1 cellular context compared by ENCODE assay signal in the genomic region with DNA sequence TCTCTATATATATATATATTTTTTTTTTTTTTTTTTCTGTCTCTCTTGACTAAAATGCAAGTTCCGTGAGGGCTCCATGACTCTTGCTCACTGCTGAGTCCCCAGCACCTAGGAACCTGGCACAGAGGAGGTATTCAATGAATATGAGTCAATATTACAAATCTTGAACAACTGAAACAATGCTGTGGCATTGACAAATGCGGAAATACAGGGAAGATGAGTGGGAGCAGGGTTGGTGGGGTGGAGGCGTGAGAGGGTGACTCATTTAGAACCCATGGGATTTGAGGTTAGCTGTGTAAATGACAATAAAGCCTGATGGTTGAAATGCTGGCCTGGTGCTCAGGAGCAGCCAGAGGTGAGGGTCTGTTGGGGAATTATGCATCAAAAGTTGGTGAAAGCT.
TF ChIP-seq lines count a peak whose summit lies in the region.

No MANE protein-coding gene starts in this region.

TF ChIP-seq in HCT116, 20 proteins besides CTCF, POLR2A, EP300 and RAD21 (continued from another document):
- TF ChIP-seq, protein P1, sequence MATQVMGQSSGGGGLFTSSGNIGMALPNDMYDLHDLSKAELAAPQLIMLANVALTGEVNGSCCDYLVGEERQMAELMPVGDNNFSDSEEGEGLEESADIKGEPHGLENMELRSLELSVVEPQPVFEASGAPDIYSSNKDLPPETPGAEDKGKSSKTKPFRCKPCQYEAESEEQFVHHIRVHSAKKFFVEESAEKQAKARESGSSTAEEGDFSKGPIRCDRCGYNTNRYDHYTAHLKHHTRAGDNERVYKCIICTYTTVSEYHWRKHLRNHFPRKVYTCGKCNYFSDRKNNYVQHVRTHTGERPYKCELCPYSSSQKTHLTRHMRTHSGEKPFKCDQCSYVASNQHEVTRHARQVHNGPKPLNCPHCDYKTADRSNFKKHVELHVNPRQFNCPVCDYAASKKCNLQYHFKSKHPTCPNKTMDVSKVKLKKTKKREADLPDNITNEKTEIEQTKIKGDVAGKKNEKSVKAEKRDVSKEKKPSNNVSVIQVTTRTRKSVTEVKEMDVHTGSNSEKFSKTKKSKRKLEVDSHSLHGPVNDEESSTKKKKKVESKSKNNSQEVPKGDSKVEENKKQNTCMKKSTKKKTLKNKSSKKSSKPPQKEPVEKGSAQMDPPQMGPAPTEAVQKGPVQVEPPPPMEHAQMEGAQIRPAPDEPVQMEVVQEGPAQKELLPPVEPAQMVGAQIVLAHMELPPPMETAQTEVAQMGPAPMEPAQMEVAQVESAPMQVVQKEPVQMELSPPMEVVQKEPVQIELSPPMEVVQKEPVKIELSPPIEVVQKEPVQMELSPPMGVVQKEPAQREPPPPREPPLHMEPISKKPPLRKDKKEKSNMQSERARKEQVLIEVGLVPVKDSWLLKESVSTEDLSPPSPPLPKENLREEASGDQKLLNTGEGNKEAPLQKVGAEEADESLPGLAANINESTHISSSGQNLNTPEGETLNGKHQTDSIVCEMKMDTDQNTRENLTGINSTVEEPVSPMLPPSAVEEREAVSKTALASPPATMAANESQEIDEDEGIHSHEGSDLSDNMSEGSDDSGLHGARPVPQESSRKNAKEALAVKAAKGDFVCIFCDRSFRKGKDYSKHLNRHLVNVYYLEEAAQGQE (IDR thresholded peaks at IDR 0.05; ENCODE audit: low read depth): no peak
- peak; percentile 70; the same call in 1 of the 2 replicates for TF ChIP-seq SRF (IDR thresholded peaks at IDR 0.05; ENCODE audit: low read depth)
- peak; percentile 94 for TF ChIP-seq SP1 (IDR thresholded peaks at IDR 0.05; ENCODE audit: low read depth)
- no peak; the same call in 1 of the 2 replicates for TF ChIP-seq SIN3A (IDR thresholded peaks at IDR 0.05; ENCODE audit: low read depth)
- no peak for TF ChIP-seq EZH2 (IDR thresholded peaks at IDR 0.05)
- TF ChIP-seq FOSL1 (IDR thresholded peaks at IDR 0.05; ENCODE audit: low read depth): peak; percentile 93
- peak; percentile 35; the same call in 1 of the 2 replicates for TF ChIP-seq POLR2AphosphoS5 (IDR thresholded peaks at IDR 0.05; ENCODE audit: low read depth, low read length)
- TF ChIP-seq, protein P2, sequence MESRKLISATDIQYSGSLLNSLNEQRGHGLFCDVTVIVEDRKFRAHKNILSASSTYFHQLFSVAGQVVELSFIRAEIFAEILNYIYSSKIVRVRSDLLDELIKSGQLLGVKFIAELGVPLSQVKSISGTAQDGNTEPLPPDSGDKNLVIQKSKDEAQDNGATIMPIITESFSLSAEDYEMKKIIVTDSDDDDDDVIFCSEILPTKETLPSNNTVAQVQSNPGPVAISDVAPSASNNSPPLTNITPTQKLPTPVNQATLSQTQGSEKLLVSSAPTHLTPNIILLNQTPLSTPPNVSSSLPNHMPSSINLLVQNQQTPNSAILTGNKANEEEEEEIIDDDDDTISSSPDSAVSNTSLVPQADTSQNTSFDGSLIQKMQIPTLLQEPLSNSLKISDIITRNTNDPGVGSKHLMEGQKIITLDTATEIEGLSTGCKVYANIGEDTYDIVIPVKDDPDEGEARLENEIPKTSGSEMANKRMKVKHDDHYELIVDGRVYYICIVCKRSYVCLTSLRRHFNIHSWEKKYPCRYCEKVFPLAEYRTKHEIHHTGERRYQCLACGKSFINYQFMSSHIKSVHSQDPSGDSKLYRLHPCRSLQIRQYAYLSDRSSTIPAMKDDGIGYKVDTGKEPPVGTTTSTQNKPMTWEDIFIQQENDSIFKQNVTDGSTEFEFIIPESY (IDR thresholded peaks at IDR 0.05; ENCODE audit: extremely low read depth, insufficient replicate concordance, low read length): no peak
TF ChIP-seq in HCT116: peak in this region for 10.
